In genomic region chr7:4612939-4613841, GRCh38 we compare ENCODE assay signal across 9 cellular contexts.
DNase-seq lines count a peak whose midpoint lies in the region; ATAC-seq, FAIRE-seq and TF ChIP-seq lines count a peak whose summit lies in the region.
"Had no signal": no experiment of that assay in that cellular context is flagged by ENCODE, and none has a peak within 500 bp of the region (broad histone marks: within the 10 kb centered on the region; RNA-seq: fewer than 3 reads in every experiment).

No MANE protein-coding gene starts in this region.

- H4K5ac ChIP-seq in H1 (ENCODE audit: insufficient read length, low read depth, low read length), result no peak overlapping the region

- no peak overlapping the region for H3K56ac ChIP-seq in H1 (replicated peaks; ENCODE audit: insufficient read length, low read depth, low read length)

- H3K4me3 ChIP-seq in AG10803 (ENCODE audit: low read length) (peak overlapping the region; percentile 42), MG63 (peak overlapping the region; percentile 26), H1 (ENCODE audit: extremely low read depth in 1 of 4, insufficient read depth in 2 of 4, low read depth in 3 of 4, low read length in 4 of 4) (peak overlapping the region in 1 of 4 experiments; percentile 31; a peak in 2 of 8 replicates), muscle layer of duodenum (ENCODE audit: low read depth in 1 of 2, low read length in 2 of 2) (peak overlapping the region; percentile 41 to 47)

- H2BK20ac ChIP-seq in H1 (ENCODE audit: low read length), result 0 out of 2 replicates have a peak overlapping the region, but pooled peaks have one; percentile 72

- no peak for TF ChIP-seq EP300 in H1 (IDR thresholded peaks at IDR 0.05; ENCODE audit: borderline replicate concordance in 1 of 2, low read depth in 2 of 2, low read length in 2 of 2)

- H3K27ac ChIP-seq in H1 (ENCODE audit: low read depth, low read length) (no peak overlapping the region), muscle layer of duodenum (ENCODE audit: low read length) (no peak overlapping the region)

- no peak overlapping the region for H2BK120ac ChIP-seq in H1 (replicated peaks; ENCODE audit: low read depth, low read length)

- WGBS in H1 (ENCODE audit: extremely low coverage in 1 of 2, insufficient coverage in 1 of 2, insufficient read length in 1 of 2, insufficient replicate concordance in 2 of 2, low coverage in 1 of 2, low lambda C conversion rate in 2 of 2, missing lambda C conversion rate in 1 of 2), 2 experiments, result 60% methylated on average over 25 of the region's 25 CpGs; no CpG with 5 or more reads in 1 of the 2 experiments

- peaks cover 0 to 10% (median under 1%) of the 10 kb centered on the region in 4 experiments; a peak in 4 of 7 replicates for H3K4me1 ChIP-seq in H1 (replicated peaks in 1 of 4; ENCODE audit: control insufficient read depth in 3 of 4, insufficient read depth in 4 of 4, low read length in 3 of 4)
- H3K4me1 ChIP-seq in muscle layer of duodenum (ENCODE audit: control insufficient read depth in 1 of 2, insufficient read depth in 2 of 2, low read length in 2 of 2), result peaks cover 0 to 4% of the 10 kb centered on the region in 2 donors

- no peak overlapping the region for H3K14ac ChIP-seq in H1 (ENCODE audit: insufficient read length)

- H3K23ac ChIP-seq in H1 (ENCODE audit: insufficient read length), result no peak overlapping the region

- H3K79me1 ChIP-seq in H1 (ENCODE audit: low read depth, low read length), result no peaks in the 10 kb centered on the region

- no peak for TF ChIP-seq CTCF in AG10803 (conservative IDR thresholded peaks at IDR 0.05; ENCODE audit: low read length)
- TF ChIP-seq CTCF in H1 (IDR thresholded peaks at IDR 0.05; ENCODE audit: control extremely low read depth in 1 of 3, insufficient read depth in 1 of 3, low read depth in 1 of 3, low read length in 3 of 3), result no peak

- H2BK5ac ChIP-seq in H1 (ENCODE audit: low read depth, low read length), result peak overlapping the region; percentile 22; the same call in 1 of the 2 replicates

- peak overlapping the region; percentile 26; the same call in 1 of the 2 replicates for H2AFZ ChIP-seq in H1 (ENCODE audit: low read length)

- no peak for TF ChIP-seq RAD21 in H1 (IDR thresholded peaks at IDR 0.05 in 1 of 2, conservative IDR thresholded peaks at IDR 0.05 in 1 of 2; ENCODE audit: low read depth in 2 of 2, low read length in 2 of 2)

- H4K20me1 ChIP-seq in H1 (replicated peaks in 1 of 2; ENCODE audit: control insufficient read depth in 1 of 2, insufficient read depth in 2 of 2, low read length in 2 of 2), result no peaks in the 10 kb centered on the region

- DNase-seq in AG10803 (ENCODE audit: low read depth) (peak; percentile 65), MG63 (peak; percentile 25), H1 (ENCODE audit: low read depth in 1 of 2, low spot score in 2 of 2) (peak in 1 of 2 experiments; percentile 51)
- no peak for DNase-seq in activated CD4-positive, alpha-beta T cell treated with anti-CD3 and anti-CD28 coated beads, Interleukin-2, amount 50 U/mL, for 4 hours
- no peak for DNase-seq in activated CD8-positive, alpha-beta memory T cell treated with anti-CD3 and anti-CD28 coated beads, Interleukin-2, amount 50 U/mL, for 4 hours

- H2BK12ac ChIP-seq in H1 (ENCODE audit: low read depth, low read length), result peak overlapping the region; percentile 75; the same call in 1 of the 2 replicates

- peak overlapping the region; percentile 59 to 60 for H3K4me2 ChIP-seq in H1 (ENCODE audit: insufficient read depth in 1 of 2, low read depth in 2 of 2, low read length in 2 of 2)

- no peak for FAIRE-seq in H1 (lab: Jason Lieb, UNC)
- FAIRE-seq: GM18507 had no signal

- peak overlapping the region; percentile 13; the same call in 1 of the 2 replicates for H3K18ac ChIP-seq in H1 (ENCODE audit: extremely low read depth, low read length)

- H3K36me3 ChIP-seq in MG63, result no peaks in the 10 kb centered on the region
- H3K36me3 ChIP-seq in H1 (ENCODE audit: control insufficient read depth in 2 of 4, insufficient read depth in 4 of 4, low read length in 3 of 4), result no peaks in the 10 kb centered on the region
- H3K36me3 ChIP-seq in muscle layer of duodenum (ENCODE audit: control insufficient read depth in 1 of 2, insufficient read depth in 2 of 2, low read length in 2 of 2), result no peaks in the 10 kb centered on the region

- no peak for ATAC-seq in GM19035 (IDR thresholded peaks at IDR 0.05; ENCODE audit: unreplicated experiment)
- no peak for ATAC-seq in HG02610 (IDR thresholded peaks at IDR 0.05; ENCODE audit: unreplicated experiment)

- no peak overlapping the region for H2BK15ac ChIP-seq in H1 (ENCODE audit: low read length)

- H3K9me3 ChIP-seq in MG63 (no peaks in the 10 kb centered on the region), H1 (ENCODE audit: insufficient read depth in 2 of 2, low read depth in 1 of 2, low read length in 1 of 2) (peaks cover 9 to 22% of the 10 kb centered on the region in 2 experiments; a peak in 3 of 4 replicates), muscle layer of duodenum (ENCODE audit: control insufficient read depth in 1 of 2, low read length in 2 of 2) (no peaks in the 10 kb centered on the region)

- H4K91ac ChIP-seq in H1 (replicated peaks; ENCODE audit: insufficient read length, low read length), result peak overlapping the region; percentile 27

- peak overlapping the region; percentile 66; the same call in 1 of the 2 replicates for H4K8ac ChIP-seq in H1 (ENCODE audit: extremely low read depth, insufficient read depth, low read length)

- no peak overlapping the region; a peak in 1 of 7 replicates for H3K9ac ChIP-seq in H1 (replicated peaks in 1 of 4; ENCODE audit: extremely low read depth in 1 of 4, low read depth in 3 of 4, low read length in 3 of 4)

- H3K27me3 ChIP-seq in MG63 (no peaks in the 10 kb centered on the region), H1 (replicated peaks in 1 of 4; ENCODE audit: control insufficient read depth in 3 of 4, extremely low read depth in 1 of 4, insufficient read depth in 3 of 4, low read length in 3 of 4) (no peaks in the 10 kb centered on the region; a peak in 1 of 7 replicates), muscle layer of duodenum (ENCODE audit: low read depth, low read length) (no peaks in the 10 kb centered on the region)

- H3K79me2 ChIP-seq in H1 (ENCODE audit: control insufficient read depth in 1 of 2, insufficient read depth in 2 of 2, low read length in 2 of 2), result no peaks in the 10 kb centered on the region

- CTCF ChIA-PET in H1 (lab: Charles Lee; ENCODE audit: partially characterized antibody), result interaction anchor here (0.6 to 6.7 kb wide), 5 partner anchors 8 to 157 kb away, joined by 3 to 32 read pairs (median 4); no protein-coding TSS in a partner anchor

- no peak overlapping the region for H3K4ac ChIP-seq in H1 (replicated peaks; ENCODE audit: insufficient read length, low read depth, low read length)

- no peak overlapping the region for H2AK5ac ChIP-seq in H1 (ENCODE audit: low read depth, low read length)

- H3K23me2 ChIP-seq in H1 (ENCODE audit: low read depth, low read length), result no peaks in the 10 kb centered on the region

- TF ChIP-seq POLR2A in H1 (IDR thresholded peaks at IDR 0.05; ENCODE audit: control extremely low read depth in 1 of 2, low read depth in 2 of 2, low read length in 2 of 2), result no peak

- POLR2A ChIA-PET in H1 (lab: Charles Lee; ENCODE audit: partially characterized antibody), result interaction anchor here (0.7 to 2.2 kb wide), 3 partner anchors 18 to 193 kb away, joined by 3 to 8 read pairs (median 3); no protein-coding TSS in a partner anchor

TF ChIP-seq in H1, 55 proteins besides CTCF, POLR2A, EP300 and RAD21:
- TF ChIP-seq TAF7 (optimal IDR thresholded peaks at IDR 0.05; ENCODE audit: borderline replicate concordance, low read depth, low read length) (no peak), JUN (IDR thresholded peaks at IDR 0.05; ENCODE audit: low read depth, low read length) (no peak), CTBP2 (IDR thresholded peaks at IDR 0.05; ENCODE audit: borderline replicate concordance, insufficient read depth, insufficient read length, low read length) (no peak), NANOG (IDR thresholded peaks at IDR 0.05; ENCODE audit: insufficient read depth, low read depth, low read length, poor library complexity, severe bottlenecking) (no peak), POU5F1 (IDR thresholded peaks at IDR 0.05; ENCODE audit: low read depth, low read length) (no peak), SP4 (IDR thresholded peaks at IDR 0.05; ENCODE audit: low read length) (no peak), CHD1 (IDR thresholded peaks at IDR 0.05; ENCODE audit: low read depth, low read length) (no peak), SP1 (IDR thresholded peaks at IDR 0.05; ENCODE audit: low read depth, low read length) (no peak), BACH1 (IDR thresholded peaks at IDR 0.05; ENCODE audit: low read length) (no peak), BCL11A (IDR thresholded peaks at IDR 0.05; ENCODE audit: low read depth in 2 of 2, low read length in 2 of 2) (no peak)
- TF ChIP-seq, protein P1, sequence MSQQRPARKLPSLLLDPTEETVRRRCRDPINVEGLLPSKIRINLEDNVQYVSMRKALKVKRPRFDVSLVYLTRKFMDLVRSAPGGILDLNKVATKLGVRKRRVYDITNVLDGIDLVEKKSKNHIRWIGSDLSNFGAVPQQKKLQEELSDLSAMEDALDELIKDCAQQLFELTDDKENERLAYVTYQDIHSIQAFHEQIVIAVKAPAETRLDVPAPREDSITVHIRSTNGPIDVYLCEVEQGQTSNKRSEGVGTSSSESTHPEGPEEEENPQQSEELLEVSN (IDR thresholded peaks at IDR 0.05), result no peak

Comparison
In these comparisons a context has a peak if more than half of its experiments do, and no peak if none do; other contexts are left out.
1. DNase-seq: peak in AG10803 (single experiment) and MG63 (single experiment); none in activated CD4-positive, alpha-beta T cell treated with anti-CD3 and anti-CD28 coated beads, Interleukin-2, amount 50 U/mL, for 4 hours (0 of 2) and activated CD8-positive, alpha-beta memory T cell treated with anti-CD3 and anti-CD28 coated beads, Interleukin-2, amount 50 U/mL, for 4 hours (single experiment).